ENCODE assay signal across 15 cellular contexts in the genomic region with DNA sequence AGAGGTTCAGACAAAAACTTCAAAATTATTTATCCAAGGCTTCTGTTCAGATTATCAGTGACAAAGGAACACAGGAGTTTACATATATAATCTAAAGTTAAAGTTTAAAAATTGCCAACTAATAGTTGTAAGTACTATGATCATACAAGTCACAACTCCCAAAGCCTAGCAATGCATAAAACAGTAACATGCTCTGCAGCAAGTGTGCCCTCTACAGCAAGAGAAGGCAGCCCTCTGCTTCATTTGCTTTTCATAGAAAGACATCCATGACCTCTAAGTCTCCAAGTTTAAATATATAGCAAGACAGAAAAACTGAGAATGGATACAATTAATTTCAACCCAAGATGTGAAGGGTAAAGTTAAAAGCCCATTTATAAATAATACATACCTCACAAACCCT.
"Had no signal": no experiment of that assay in that cellular context is flagged by ENCODE, and none has a peak within 500 bp of the region (broad histone marks: within the 10 kb centered on the region; RNA-seq: fewer than 3 reads in every experiment).

No MANE protein-coding gene starts in this region.

- H3K36me3 ChIP-seq: adrenal gland, lower lobe of right lung had no signal

- ATAC-seq: activated CD8-positive, alpha-beta T cell treated with anti-CD3 and anti-CD28 coated beads for 36 hours; lower lobe of right lung; T-cell had no signal

- H3K4me3 Mint-ChIP-seq: activated CD8-positive, alpha-beta T cell treated with anti-CD3 and anti-CD28 coated beads for 36 hours; type B pancreatic cell had no signal

- H3K27ac ChIP-seq: adrenal gland, epithelial cell of prostate, lower lobe of right lung had no signal

- H3K4me3 ChIP-seq: adrenal gland, lower lobe of right lung had no signal

- DNase-seq: activated CD4-positive, alpha-beta T cell treated with anti-CD3 and anti-CD28 coated beads for 4 hours; activated CD8-positive, alpha-beta T cell treated with anti-CD3 and anti-CD28 coated beads for 36 hours; activated naive CD4-positive, alpha-beta T cell treated with Interleukin-2 at 50 U/mL for 16 hours; adrenal gland; lower lobe of right lung; stimulated activated CD4-positive, alpha-beta T cell treated with anti-CD3 and anti-CD28 coated beads, Interleukin-15, amount 100 ng/mL, for 24 hours; stimulated activated CD4-positive, alpha-beta T cell treated with anti-CD3 and anti-CD28 coated beads, Interleukin-4, amount 100 ng/mL, for 4 hours; stimulated activated CD8-positive, alpha-beta memory T cell treated with anti-CD3 and anti-CD28 coated beads, Interleukin-4, amount 100 ng/mL, for 48 hours; stimulated activated naive CD4-positive, alpha-beta T cell treated with Interleukin-2 at 50 U/mL for 16 hours; substantia nigra; T-cell; T-helper 9 cell had no signal

- H3K27ac Mint-ChIP-seq: activated CD8-positive, alpha-beta T cell treated with anti-CD3 and anti-CD28 coated beads for 36 hours; T-cell; type B pancreatic cell had no signal

- H3K9me3 Mint-ChIP-seq: activated CD8-positive, alpha-beta T cell treated with anti-CD3 and anti-CD28 coated beads for 36 hours had no signal

- H3K9me3 ChIP-seq: adrenal gland, lower lobe of right lung had no signal

- H3K27me3 Mint-ChIP-seq: activated CD8-positive, alpha-beta T cell treated with anti-CD3 and anti-CD28 coated beads for 36 hours; T-cell; type B pancreatic cell had no signal

- FAIRE-seq: frontal cortex had no signal

- H3K27me3 ChIP-seq: adrenal gland had no signal
